ENCODE assay signal across 11 cellular contexts in the genomic region with DNA sequence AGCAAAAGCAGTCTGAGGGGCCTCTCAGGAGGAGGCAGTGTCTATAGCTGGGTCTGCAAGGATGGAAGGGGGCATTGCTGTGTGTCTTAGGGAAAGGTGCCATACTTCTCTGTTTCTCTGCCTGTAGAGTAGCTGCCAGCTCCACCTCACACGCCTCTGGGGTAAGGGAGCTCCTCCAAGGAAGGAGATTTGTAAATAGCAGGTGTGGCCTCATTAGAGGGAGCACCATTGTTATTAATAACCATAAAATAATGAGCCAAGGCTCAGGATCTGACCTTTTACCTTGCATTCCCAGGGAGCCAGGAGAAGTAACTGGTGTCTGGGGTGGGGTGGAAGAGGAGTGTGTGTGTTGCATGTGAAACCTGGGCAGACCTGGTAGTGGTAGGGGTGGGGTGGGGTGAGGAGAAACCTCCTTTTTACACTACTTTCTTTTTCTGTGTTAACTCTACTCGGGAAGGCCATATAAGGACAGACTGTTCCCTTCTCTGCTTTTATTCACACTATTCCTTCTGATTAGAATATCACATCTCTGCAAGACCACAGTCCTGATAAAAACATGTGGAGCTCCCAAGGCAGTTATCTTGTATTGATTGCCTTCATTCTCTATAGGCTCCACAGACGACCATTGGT. TPM values are rescaled to one million over a fixed set of nuclear protein-coding genes. Genes with fewer than 3 reads are reported as not detected.
A peak's percentile ranks its signal among the peaks of the same experiment; 100 is the strongest.
DNase-seq lines count a peak whose midpoint lies in the region; ATAC-seq and TF ChIP-seq lines count a peak whose summit lies in the region.
"Had no signal": no experiment of that assay in that cellular context is flagged by ENCODE, and none has a peak within 500 bp of the region (broad histone marks: within the 10 kb centered on the region; RNA-seq: fewer than 3 reads in every experiment).

No MANE protein-coding gene starts in this region.

- intact Hi-C loops in right cardiac atrium (cut with DNase I): loop anchor here in 1 of 4 donors (10.0 kb wide), 1 partner anchor 85 kb away; no protein-coding TSS in a partner anchor

- H3K4me3 ChIP-seq in right cardiac atrium (ENCODE audit: low read length) (no peak overlapping the region), right atrium auricular region (no peak overlapping the region)
- H3K4me3 ChIP-seq: lung, prostate gland had no signal

- H3K9me3 ChIP-seq in right cardiac atrium (ENCODE audit: control insufficient read depth, low read length) (no peaks in the 10 kb centered on the region), right atrium auricular region (no peaks in the 10 kb centered on the region)
- H3K9me3 ChIP-seq: prostate gland had no signal

- H3K27ac ChIP-seq in right cardiac atrium (ENCODE audit: low read length) (no peak overlapping the region), right atrium auricular region (no peak overlapping the region)
- H3K27ac ChIP-seq: prostate gland had no signal

- DNase-seq in right cardiac atrium: peak in 2 of 3 donors; percentile 2 to 7
- no peak for DNase-seq in right atrium auricular region (ENCODE audit: low spot score)
- DNase-seq in NCI-H69 (lab: John Stamatoyannopoulos, UW): peak; percentile 7
- DNase-seq in erythroblast (lab: John Stamatoyannopoulos, UW): peak; percentile 55 to 81
- DNase-seq in type B pancreatic cell (ENCODE audit: extremely low spot score, unreplicated experiment): no peak
- DNase-seq in superior temporal gyrus (ENCODE audit: extremely low spot score): no peak
- no peak for DNase-seq in GM03348 (ENCODE audit: low spot score)
- DNase-seq in Ammon's horn (ENCODE audit: low spot score): no peak

- 68% methylated on average over 3 of the region's 3 CpGs for WGBS in right cardiac atrium

- H3K36me3 ChIP-seq in right atrium auricular region: no peaks in the 10 kb centered on the region
- H3K36me3 ChIP-seq: prostate gland had no signal

- peaks cover 8% of the 10 kb centered on the region for H3K27me3 Mint-ChIP-seq in type B pancreatic cell

- H3K4me3 Mint-ChIP-seq in type B pancreatic cell: peak overlapping the region; percentile 49
- H3K4me3 Mint-ChIP-seq: activated CD4-positive, alpha-beta T cell treated with anti-CD3 and anti-CD28 coated beads for 36 hours had no signal

- peak overlapping the region; percentile 84 for H3K27ac Mint-ChIP-seq in type B pancreatic cell
- H3K27ac Mint-ChIP-seq: activated CD4-positive, alpha-beta T cell treated with anti-CD3 and anti-CD28 coated beads for 36 hours had no signal

- H3K27me3 ChIP-seq in right cardiac atrium (ENCODE audit: control insufficient read depth, insufficient read depth) (no peaks in the 10 kb centered on the region), right atrium auricular region (no peaks in the 10 kb centered on the region)

- H3K4me1 Mint-ChIP-seq in type B pancreatic cell (ENCODE audit: unreplicated experiment): peaks cover 29% of the 10 kb centered on the region

- TF ChIP-seq CTCF in right atrium auricular region (IDR thresholded peaks at IDR 0.05) (no peak), type B pancreatic cell (conservative IDR thresholded peaks at IDR 0.05) (no peak)

- peaks cover 3% of the 10 kb centered on the region for H3K4me1 ChIP-seq in right cardiac atrium (ENCODE audit: control insufficient read depth, insufficient read depth, low read length)
- peaks cover 0 to 59% of the 10 kb centered on the region in 2 donors for H3K4me1 ChIP-seq in right atrium auricular region

- ATAC-seq in right cardiac atrium: no peak

- H3K36me3 Mint-ChIP-seq in type B pancreatic cell: no peaks in the 10 kb centered on the region

- no peak for TF ChIP-seq POLR2A in erythroblast (IDR thresholded peaks at IDR 0.05; ENCODE audit: low read length)

- no peaks in the 10 kb centered on the region for H3K9me3 Mint-ChIP-seq in type B pancreatic cell

RNA-seq across cellular contexts. Expression of gene C15orf39, which starts 2.2 kb away (rescaled TPM):
- 10 to 100 TPM in 2 of 4 donors, 1 to 10 TPM in 2; 7.4 to 12.7 (median 9.1) TPM for total RNA-seq in right cardiac atrium
- polyA plus RNA-seq in right cardiac atrium: 5.3 TPM
- total RNA-seq in right atrium auricular region: 10 to 100 TPM in 1 of 2 donors, 1 to 10 TPM in 1; 5.9 to 16.4 TPM
- 44.5 and 70.3 TPM in 2 replicates for total RNA-seq in type B pancreatic cell (ENCODE audit: low replicate concordance)

RNA-seq across cellular contexts. Expression of gene GOLGA6C, which starts 58.7 kb away (rescaled TPM):
- total RNA-seq in right cardiac atrium: not detected
- polyA plus RNA-seq in right cardiac atrium: not detected
- not detected for total RNA-seq in right atrium auricular region
- not detected in 2 replicates for total RNA-seq in type B pancreatic cell (ENCODE audit: low replicate concordance)
- total RNA-seq: activated CD4-positive, alpha-beta T cell treated with anti-CD3 and anti-CD28 coated beads for 36 hours; lung had no signal

Comparison
In these comparisons a context has a peak if more than half of its experiments do, and no peak if none do; other contexts are left out.
1. DNase-seq: peak in right cardiac atrium (2 of 3), NCI-H69 (single experiment) and erythroblast (2 of 2); none in right atrium auricular region (single experiment), type B pancreatic cell (single experiment), superior temporal gyrus (single experiment), GM03348 (single experiment) and Ammon's horn (single experiment).